ENCODE assay signal across 18 cellular contexts in the genomic region with DNA sequence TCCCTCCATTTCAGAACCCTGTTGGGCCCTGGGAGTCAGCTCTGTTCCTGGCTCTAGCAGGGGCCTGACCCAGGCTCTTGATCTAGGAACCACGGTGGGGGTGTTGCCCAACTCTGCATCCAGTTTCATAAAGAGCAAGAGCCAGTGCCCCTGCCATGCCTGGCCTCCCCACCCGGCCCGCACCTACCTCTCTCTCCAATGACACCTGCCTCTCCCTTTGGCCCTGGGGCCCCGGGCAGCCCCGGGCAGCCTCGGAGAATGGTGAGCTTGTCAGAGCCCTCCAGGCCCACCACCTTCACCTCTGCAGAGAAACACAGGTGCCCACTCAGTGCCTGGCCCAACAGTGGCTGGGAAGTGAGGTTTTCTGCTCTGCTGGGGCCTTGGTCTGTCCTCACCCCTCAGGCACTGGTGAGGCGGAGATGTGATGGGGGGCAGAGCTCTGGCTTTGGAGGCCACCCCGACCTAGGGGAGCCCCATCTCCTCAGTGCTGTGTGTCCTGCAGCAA. TPM values are rescaled to one million over a fixed set of nuclear protein-coding genes. Genes with fewer than 3 reads are reported as not detected.
"Had no signal": no experiment of that assay in that cellular context is flagged by ENCODE, and none has a peak within 500 bp of the region (broad histone marks: within the 10 kb centered on the region; RNA-seq: fewer than 3 reads in every experiment).

No MANE protein-coding gene starts in this region.

- H3K36me3 ChIP-seq: right atrium auricular region, SJSA1, transverse colon had no signal

- ATAC-seq: activated T-cell treated with anti-CD3 and anti-CD28 coated beads, Interleukin-2, amount 50 U/mL, for 72 hours had no signal

- H3K27ac ChIP-seq: right atrium auricular region, SJSA1, transverse colon, VCaP had no signal

- H3K4me1 ChIP-seq: right atrium auricular region, SJSA1, transverse colon had no signal

- H3K9me3 ChIP-seq: SJSA1, transverse colon had no signal

- H3K4me3 ChIP-seq: lung, right atrium auricular region, SJSA1, transverse colon had no signal

- H3K27me3 ChIP-seq: right atrium auricular region had no signal

- DNase-seq: activated CD4-positive, alpha-beta T cell treated with anti-CD3 and anti-CD28 coated beads for 1 hour; activated CD8-positive, alpha-beta memory T cell treated with anti-CD3 and anti-CD28 coated beads for 24 hours; activated CD8-positive, alpha-beta memory T cell treated with anti-CD3 and anti-CD28 coated beads, Interleukin-2, amount 50 U/mL, for 48 hours; activated T-cell treated with anti-CD3 and anti-CD28 coated beads, Interleukin-2, amount 50 U/mL, for 72 hours; midbrain; SW 1271; T-helper 2 cell; transverse colon had no signal

RNA-seq across cellular contexts. Expression of a gene that starts 1.5 kb away (rescaled TPM):
- total RNA-seq: activated T-cell treated with anti-CD3 and anti-CD28 coated beads, Interleukin-2, amount 50 U/mL, for 72 hours; epithelial cell of proximal tubule; fibroblast of lung; kidney epithelial cell; progenitor cell of endocrine pancreas; SJSA1 had no signal
- polyA plus RNA-seq: fibroblast of lung, neural cell had no signal

RNA-seq across cellular contexts. Expression of a gene that starts 35.6 kb away (rescaled TPM):
- total RNA-seq: activated T-cell treated with anti-CD3 and anti-CD28 coated beads, Interleukin-2, amount 50 U/mL, for 72 hours; epithelial cell of proximal tubule; fibroblast of lung; frontal cortex; kidney epithelial cell; lung; progenitor cell of endocrine pancreas; right atrium auricular region; SJSA1; transverse colon had no signal
- polyA plus RNA-seq: fibroblast of lung, neural cell had no signal
